ENCODE assay signal across 26 cellular contexts in genomic region chr7:158460665-158461064, GRCh38.
"Had no signal": no experiment of that assay in that cellular context is flagged by ENCODE, and none has a peak within 500 bp of the region (broad histone marks: within the 10 kb centered on the region; RNA-seq: fewer than 3 reads in every experiment).

No MANE protein-coding gene starts in this region.

- H3K27ac ChIP-seq: neural progenitor cell, pancreas, prostate gland, right lobe of liver, skin epidermis, stomach, suprapubic skin, testis, tibial artery, transverse colon, upper lobe of right lung, vagina had no signal

- H3K4me1 Mint-ChIP-seq: naive B cell; naive thymus-derived CD8-positive, alpha-beta T cell; nephron; neural progenitor cell; stimulated activated effector memory CD8-positive, alpha-beta T cell treated with anti-CD3 and anti-CD28 coated beads, Interleukin-12 subunit alpha, Interleukin-12 subunit beta, amount 100 ng/mL, for 72 hours; stimulated activated naive B cell treated with anti-CD40 and anti-IgM and Interleukin-4, amounts not matched to agents 10 μg/mL and 1 μg/mL and 100 μg/mL, for 72 hours had no signal

- H3K9me3 ChIP-seq: pancreas, prostate gland, right lobe of liver, stomach, suprapubic skin, testis, tibial artery, transverse colon, upper lobe of right lung, vagina had no signal

- H3K4me2 ChIP-seq: neural progenitor cell, smooth muscle cell had no signal

- H3K27ac Mint-ChIP-seq: naive B cell; naive thymus-derived CD8-positive, alpha-beta T cell; nephron; neural progenitor cell; stimulated activated effector memory CD8-positive, alpha-beta T cell treated with anti-CD3 and anti-CD28 coated beads, Interleukin-12 subunit alpha, Interleukin-12 subunit beta, amount 100 ng/mL, for 72 hours; stimulated activated naive B cell treated with anti-CD40 and anti-IgM and Interleukin-4, amounts not matched to agents 10 μg/mL and 1 μg/mL and 100 μg/mL, for 72 hours; stimulated activated naive CD8-positive, alpha-beta T cell treated with anti-CD3 and anti-CD28 coated beads, Interleukin-15, Interleukin-2, amounts not matched to agents 100 ng/mL and 50 ng/mL, for 24 hours; type B pancreatic cell had no signal

- H3K9ac ChIP-seq: neural progenitor cell had no signal

- DNase-seq: naive B cell; naive thymus-derived CD8-positive, alpha-beta T cell; pancreas; right cardiac atrium; right lobe of liver; stimulated activated CD4-positive, alpha-beta T cell treated with anti-CD3 and anti-CD28 coated beads, Interleukin-15, amount 100 ng/mL, for 24 hours; stimulated activated CD4-positive, alpha-beta T cell treated with anti-CD3 and anti-CD28 coated beads, Interleukin-2, amount 100 ng/mL, for 24 hours; stimulated activated CD4-positive, alpha-beta T cell treated with anti-CD3 and anti-CD28 coated beads, Interleukin-2, amount 100 ng/mL, for 48 hours; stimulated activated CD4-positive, alpha-beta T cell treated with anti-CD3 and anti-CD28 coated beads, Interleukin-4, amount 100 ng/mL, for 24 hours; stimulated activated naive B cell treated with anti-CD40 and anti-IgM and Interleukin-4, amounts not matched to agents 10 μg/mL and 1 μg/mL and 100 μg/mL, for 72 hours; stimulated activated naive CD4-positive, alpha-beta T cell treated with Interleukin-2 at 50 U/mL for 16 hours; stomach; testis; tibial artery; transverse colon; upper lobe of right lung had no signal

- H2AFZ ChIP-seq: neural progenitor cell had no signal

- H3K27me3 ChIP-seq: neural progenitor cell, pancreas, right lobe of liver, stomach, suprapubic skin, testis, tibial artery, transverse colon, upper lobe of right lung, vagina had no signal

- H3K4me3 Mint-ChIP-seq: naive B cell; naive thymus-derived CD8-positive, alpha-beta T cell; nephron; neural progenitor cell; stimulated activated effector memory CD8-positive, alpha-beta T cell treated with anti-CD3 and anti-CD28 coated beads, Interleukin-12 subunit alpha, Interleukin-12 subunit beta, amount 100 ng/mL, for 72 hours; stimulated activated naive B cell treated with anti-CD40 and anti-IgM and Interleukin-4, amounts not matched to agents 10 μg/mL and 1 μg/mL and 100 μg/mL, for 72 hours; stimulated activated naive CD8-positive, alpha-beta T cell treated with anti-CD3 and anti-CD28 coated beads, Interleukin-15, Interleukin-2, amounts not matched to agents 100 ng/mL and 50 ng/mL, for 24 hours; type B pancreatic cell had no signal

- H3K4me3 ChIP-seq: neural progenitor cell, pancreas, prostate gland, right lobe of liver, skin epidermis, smooth muscle cell, stomach, suprapubic skin, testis, tibial artery, transverse colon, upper lobe of right lung, vagina had no signal

- H3K36me3 ChIP-seq: neural progenitor cell, pancreas, prostate gland, right lobe of liver, stomach, suprapubic skin, tibial artery, transverse colon, upper lobe of right lung, vagina had no signal

- H3K27me3 Mint-ChIP-seq: naive B cell; stimulated activated naive B cell treated with anti-CD40 and anti-IgM and Interleukin-4, amounts not matched to agents 10 μg/mL and 1 μg/mL and 100 μg/mL, for 72 hours; stimulated activated naive CD8-positive, alpha-beta T cell treated with anti-CD3 and anti-CD28 coated beads, Interleukin-15, Interleukin-2, amounts not matched to agents 100 ng/mL and 50 ng/mL, for 24 hours had no signal

- H3K36me3 Mint-ChIP-seq: naive B cell; neural progenitor cell; stimulated activated effector memory CD8-positive, alpha-beta T cell treated with anti-CD3 and anti-CD28 coated beads, Interleukin-12 subunit alpha, Interleukin-12 subunit beta, amount 100 ng/mL, for 72 hours; stimulated activated naive B cell treated with anti-CD40 and anti-IgM and Interleukin-4, amounts not matched to agents 10 μg/mL and 1 μg/mL and 100 μg/mL, for 72 hours; type B pancreatic cell had no signal

- ATAC-seq: naive thymus-derived CD8-positive, alpha-beta T cell; pancreas; right cardiac atrium; right lobe of liver; stimulated activated effector memory CD8-positive, alpha-beta T cell treated with anti-CD3 and anti-CD28 coated beads, Interleukin-12 subunit alpha, Interleukin-12 subunit beta, amount 100 ng/mL, for 72 hours; stimulated activated naive B cell treated with anti-CD40 and anti-IgM and Interleukin-4, amounts not matched to agents 10 μg/mL and 1 μg/mL and 100 μg/mL, for 72 hours; upper lobe of right lung had no signal

- H3K4me1 ChIP-seq: neural progenitor cell, pancreas, prostate gland, right lobe of liver, stomach, suprapubic skin, testis, tibial artery, transverse colon, upper lobe of right lung, vagina had no signal
